ENCODE assay signal across 1 cellular context in the genomic region with DNA sequence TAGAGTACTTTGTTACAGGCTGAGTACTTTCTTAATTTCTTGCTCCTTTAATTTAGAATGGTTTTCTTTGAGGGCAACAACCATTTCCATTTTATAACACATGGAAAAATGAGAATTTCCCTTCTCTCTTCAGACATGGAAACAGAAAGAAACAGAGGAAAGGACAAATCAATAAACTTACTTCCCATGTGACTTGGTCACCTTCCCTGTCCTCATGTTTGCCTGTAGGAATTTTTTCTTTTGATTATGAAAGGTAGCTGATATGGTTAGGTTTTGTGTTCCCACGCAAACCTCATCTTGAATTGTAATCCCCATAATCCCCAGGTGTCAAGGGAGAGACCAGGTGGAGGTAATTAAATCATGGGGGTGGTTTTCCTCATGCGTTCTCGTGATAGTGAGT.
TF ChIP-seq lines count a peak whose summit lies in the region.

No MANE protein-coding gene starts in this region.

TF ChIP-seq in SK-N-SH treated with all-trans-retinoic acid at 6 μM for 48 hours, 23 proteins besides CTCF, POLR2A, EP300 and RAD21 (continued from another document):
- TF ChIP-seq TSHZ2 (CRISPR knock-in tag; IDR thresholded peaks at IDR 0.05): no peak
- TF ChIP-seq BACH2 (CRISPR knock-in tag; IDR thresholded peaks at IDR 0.05; ENCODE audit: borderline replicate concordance): no peak
- no peak for TF ChIP-seq OSR1 (CRISPR knock-in tag; IDR thresholded peaks at IDR 0.05)
- TF ChIP-seq, protein P1, sequence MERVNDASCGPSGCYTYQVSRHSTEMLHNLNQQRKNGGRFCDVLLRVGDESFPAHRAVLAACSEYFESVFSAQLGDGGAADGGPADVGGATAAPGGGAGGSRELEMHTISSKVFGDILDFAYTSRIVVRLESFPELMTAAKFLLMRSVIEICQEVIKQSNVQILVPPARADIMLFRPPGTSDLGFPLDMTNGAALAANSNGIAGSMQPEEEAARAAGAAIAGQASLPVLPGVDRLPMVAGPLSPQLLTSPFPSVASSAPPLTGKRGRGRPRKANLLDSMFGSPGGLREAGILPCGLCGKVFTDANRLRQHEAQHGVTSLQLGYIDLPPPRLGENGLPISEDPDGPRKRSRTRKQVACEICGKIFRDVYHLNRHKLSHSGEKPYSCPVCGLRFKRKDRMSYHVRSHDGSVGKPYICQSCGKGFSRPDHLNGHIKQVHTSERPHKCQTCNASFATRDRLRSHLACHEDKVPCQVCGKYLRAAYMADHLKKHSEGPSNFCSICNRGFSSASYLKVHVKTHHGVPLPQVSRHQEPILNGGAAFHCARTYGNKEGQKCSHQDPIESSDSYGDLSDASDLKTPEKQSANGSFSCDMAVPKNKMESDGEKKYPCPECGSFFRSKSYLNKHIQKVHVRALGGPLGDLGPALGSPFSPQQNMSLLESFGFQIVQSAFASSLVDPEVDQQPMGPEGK (CRISPR knock-in tag; IDR thresholded peaks at IDR 0.05; ENCODE audit: borderline replicate concordance): no peak
- no peak for TF ChIP-seq ESRRG (CRISPR knock-in tag; IDR thresholded peaks at IDR 0.05)
